Comparison of ENCODE assay signal across 1 cellular context in the genomic region with DNA sequence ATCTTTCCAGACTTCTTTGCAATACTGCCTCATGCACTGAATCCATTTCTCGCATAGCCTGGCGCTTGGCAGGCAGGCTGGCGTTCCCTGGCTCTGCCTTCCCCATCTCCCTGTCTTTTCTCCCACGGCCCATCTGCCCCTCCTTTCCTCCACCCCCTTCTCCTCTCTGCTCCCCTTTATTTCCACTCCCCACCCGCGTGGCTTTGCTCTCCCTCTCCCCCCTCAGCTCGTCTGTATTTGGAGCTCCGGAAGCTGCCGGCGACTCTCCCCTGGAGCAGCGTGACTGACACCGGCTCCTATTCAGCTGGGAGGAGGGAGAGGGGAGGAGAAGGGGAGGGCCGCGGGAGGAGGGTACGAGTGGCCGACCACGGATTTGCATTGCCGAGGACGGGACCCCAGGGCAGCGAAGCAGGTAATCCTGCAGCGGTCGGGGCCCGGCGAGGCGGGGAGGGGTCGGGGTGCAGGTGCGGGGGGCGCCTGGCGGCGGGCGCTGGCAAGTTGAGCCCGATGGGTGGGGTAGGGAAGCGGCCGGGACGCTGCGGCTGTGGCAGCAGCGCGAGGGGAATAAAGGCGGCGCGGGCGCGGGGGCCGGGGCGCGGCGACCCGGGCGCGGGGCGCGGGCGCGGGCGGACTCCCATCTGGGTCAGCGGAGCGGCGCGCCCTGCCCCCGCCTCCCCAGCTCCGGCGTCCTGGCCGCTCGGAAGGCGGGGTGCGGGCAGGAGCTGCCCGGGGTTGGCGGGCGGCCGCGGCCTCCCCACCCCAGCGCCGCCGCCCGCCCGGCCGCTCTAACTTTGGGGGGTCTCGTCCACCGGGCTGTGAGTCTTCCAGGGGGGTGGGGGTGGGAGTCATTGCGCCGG.
TF ChIP-seq lines count a peak whose summit lies in the region.

A gene with protein sequence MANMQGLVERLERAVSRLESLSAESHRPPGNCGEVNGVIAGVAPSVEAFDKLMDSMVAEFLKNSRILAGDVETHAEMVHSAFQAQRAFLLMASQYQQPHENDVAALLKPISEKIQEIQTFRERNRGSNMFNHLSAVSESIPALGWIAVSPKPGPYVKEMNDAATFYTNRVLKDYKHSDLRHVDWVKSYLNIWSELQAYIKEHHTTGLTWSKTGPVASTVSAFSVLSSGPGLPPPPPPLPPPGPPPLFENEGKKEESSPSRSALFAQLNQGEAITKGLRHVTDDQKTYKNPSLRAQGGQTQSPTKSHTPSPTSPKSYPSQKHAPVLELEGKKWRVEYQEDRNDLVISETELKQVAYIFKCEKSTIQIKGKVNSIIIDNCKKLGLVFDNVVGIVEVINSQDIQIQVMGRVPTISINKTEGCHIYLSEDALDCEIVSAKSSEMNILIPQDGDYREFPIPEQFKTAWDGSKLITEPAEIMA (plus strand): TSS at position 261 of the 857 bp plus-strand sequence. CDS start 27,961 bp downstream, outside the sequence.

TF ChIP-seq in HepG2, 621 proteins besides CTCF, POLR2A, EP300 and RAD21 (continued from another document and continues in another):
- TF ChIP-seq, protein P1, sequence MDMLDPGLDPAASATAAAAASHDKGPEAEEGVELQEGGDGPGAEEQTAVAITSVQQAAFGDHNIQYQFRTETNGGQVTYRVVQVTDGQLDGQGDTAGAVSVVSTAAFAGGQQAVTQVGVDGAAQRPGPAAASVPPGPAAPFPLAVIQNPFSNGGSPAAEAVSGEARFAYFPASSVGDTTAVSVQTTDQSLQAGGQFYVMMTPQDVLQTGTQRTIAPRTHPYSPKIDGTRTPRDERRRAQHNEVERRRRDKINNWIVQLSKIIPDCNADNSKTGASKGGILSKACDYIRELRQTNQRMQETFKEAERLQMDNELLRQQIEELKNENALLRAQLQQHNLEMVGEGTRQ (IDR thresholded peaks at IDR 0.05; ENCODE audit: low read depth, low read length): no peak
- TF ChIP-seq, protein P1 (CRISPR knock-in tag; IDR thresholded peaks at IDR 0.05; ENCODE audit: borderline replicate concordance): no peak
- TF ChIP-seq ZNF562 (CRISPR knock-in tag; IDR thresholded peaks at IDR 0.05; ENCODE audit: borderline replicate concordance): peak; percentile 53; the same call in 1 of the 2 replicates
- TF ChIP-seq SOX13 (IDR thresholded peaks at IDR 0.05): no peak
- TF ChIP-seq SOX13 (CRISPR knock-in tag; conservative IDR thresholded peaks at IDR 0.05 in 1 of 2, IDR thresholded peaks at IDR 0.05 in 1 of 2): no peak
- TF ChIP-seq DNMT3B (CRISPR knock-in tag; conservative IDR thresholded peaks at IDR 0.05): no peak
- no peak for TF ChIP-seq ZNF17 (CRISPR knock-in tag; IDR thresholded peaks at IDR 0.05)
- TF ChIP-seq, protein P2, sequence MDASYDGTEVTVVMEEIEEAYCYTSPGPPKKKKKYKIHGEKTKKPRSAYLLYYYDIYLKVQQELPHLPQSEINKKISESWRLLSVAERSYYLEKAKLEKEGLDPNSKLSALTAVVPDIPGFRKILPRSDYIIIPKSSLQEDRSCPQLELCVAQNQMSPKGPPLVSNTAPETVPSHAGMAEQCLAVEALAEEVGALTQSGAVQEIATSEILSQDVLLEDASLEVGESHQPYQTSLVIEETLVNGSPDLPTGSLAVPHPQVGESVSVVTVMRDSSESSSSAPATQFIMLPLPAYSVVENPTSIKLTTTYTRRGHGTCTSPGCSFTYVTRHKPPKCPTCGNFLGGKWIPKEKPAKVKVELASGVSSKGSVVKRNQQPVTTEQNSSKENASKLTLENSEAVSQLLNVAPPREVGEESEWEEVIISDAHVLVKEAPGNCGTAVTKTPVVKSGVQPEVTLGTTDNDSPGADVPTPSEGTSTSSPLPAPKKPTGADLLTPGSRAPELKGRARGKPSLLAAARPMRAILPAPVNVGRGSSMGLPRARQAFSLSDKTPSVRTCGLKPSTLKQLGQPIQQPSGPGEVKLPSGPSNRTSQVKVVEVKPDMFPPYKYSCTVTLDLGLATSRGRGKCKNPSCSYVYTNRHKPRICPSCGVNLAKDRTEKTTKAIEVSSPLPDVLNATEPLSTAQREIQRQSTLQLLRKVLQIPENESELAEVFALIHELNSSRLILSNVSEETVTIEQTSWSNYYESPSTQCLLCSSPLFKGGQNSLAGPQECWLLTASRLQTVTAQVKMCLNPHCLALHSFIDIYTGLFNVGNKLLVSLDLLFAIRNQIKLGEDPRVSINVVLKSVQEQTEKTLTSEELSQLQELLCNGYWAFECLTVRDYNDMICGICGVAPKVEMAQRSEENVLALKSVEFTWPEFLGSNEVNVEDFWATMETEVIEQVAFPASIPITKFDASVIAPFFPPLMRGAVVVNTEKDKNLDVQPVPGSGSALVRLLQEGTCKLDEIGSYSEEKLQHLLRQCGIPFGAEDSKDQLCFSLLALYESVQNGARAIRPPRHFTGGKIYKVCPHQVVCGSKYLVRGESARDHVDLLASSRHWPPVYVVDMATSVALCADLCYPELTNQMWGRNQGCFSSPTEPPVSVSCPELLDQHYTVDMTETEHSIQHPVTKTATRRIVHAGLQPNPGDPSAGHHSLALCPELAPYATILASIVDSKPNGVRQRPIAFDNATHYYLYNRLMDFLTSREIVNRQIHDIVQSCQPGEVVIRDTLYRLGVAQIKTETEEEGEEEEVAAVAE (CRISPR knock-in tag; IDR thresholded peaks at IDR 0.05; ENCODE audit: borderline replicate concordance): peak; percentile 60; the same call in 1 of the 2 replicates
- no peak for TF ChIP-seq ZNF773 (CRISPR knock-in tag; IDR thresholded peaks at IDR 0.05; ENCODE audit: borderline replicate concordance)
- TF ChIP-seq ELF4 (CRISPR knock-in tag; IDR thresholded peaks at IDR 0.05; ENCODE audit: borderline replicate concordance): no peak
- no peak for TF ChIP-seq ZNF234 (CRISPR knock-in tag; conservative IDR thresholded peaks at IDR 0.05)
- no peak for TF ChIP-seq MAF1 (CRISPR knock-in tag; IDR thresholded peaks at IDR 0.05; ENCODE audit: borderline replicate concordance)
- TF ChIP-seq TBX2 (CRISPR knock-in tag; IDR thresholded peaks at IDR 0.05; ENCODE audit: borderline replicate concordance): peak; percentile 72
- TF ChIP-seq, protein P3, sequence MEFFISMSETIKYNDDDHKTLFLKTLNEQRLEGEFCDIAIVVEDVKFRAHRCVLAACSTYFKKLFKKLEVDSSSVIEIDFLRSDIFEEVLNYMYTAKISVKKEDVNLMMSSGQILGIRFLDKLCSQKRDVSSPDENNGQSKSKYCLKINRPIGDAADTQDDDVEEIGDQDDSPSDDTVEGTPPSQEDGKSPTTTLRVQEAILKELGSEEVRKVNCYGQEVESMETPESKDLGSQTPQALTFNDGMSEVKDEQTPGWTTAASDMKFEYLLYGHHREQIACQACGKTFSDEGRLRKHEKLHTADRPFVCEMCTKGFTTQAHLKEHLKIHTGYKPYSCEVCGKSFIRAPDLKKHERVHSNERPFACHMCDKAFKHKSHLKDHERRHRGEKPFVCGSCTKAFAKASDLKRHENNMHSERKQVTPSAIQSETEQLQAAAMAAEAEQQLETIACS (CRISPR knock-in tag; IDR thresholded peaks at IDR 0.05): no peak
- TF ChIP-seq HMG20B (CRISPR knock-in tag; conservative IDR thresholded peaks at IDR 0.05): no peak
- peak; percentile 60 for TF ChIP-seq ELF1 (CRISPR knock-in tag; IDR thresholded peaks at IDR 0.05)
- TF ChIP-seq, protein P4, sequence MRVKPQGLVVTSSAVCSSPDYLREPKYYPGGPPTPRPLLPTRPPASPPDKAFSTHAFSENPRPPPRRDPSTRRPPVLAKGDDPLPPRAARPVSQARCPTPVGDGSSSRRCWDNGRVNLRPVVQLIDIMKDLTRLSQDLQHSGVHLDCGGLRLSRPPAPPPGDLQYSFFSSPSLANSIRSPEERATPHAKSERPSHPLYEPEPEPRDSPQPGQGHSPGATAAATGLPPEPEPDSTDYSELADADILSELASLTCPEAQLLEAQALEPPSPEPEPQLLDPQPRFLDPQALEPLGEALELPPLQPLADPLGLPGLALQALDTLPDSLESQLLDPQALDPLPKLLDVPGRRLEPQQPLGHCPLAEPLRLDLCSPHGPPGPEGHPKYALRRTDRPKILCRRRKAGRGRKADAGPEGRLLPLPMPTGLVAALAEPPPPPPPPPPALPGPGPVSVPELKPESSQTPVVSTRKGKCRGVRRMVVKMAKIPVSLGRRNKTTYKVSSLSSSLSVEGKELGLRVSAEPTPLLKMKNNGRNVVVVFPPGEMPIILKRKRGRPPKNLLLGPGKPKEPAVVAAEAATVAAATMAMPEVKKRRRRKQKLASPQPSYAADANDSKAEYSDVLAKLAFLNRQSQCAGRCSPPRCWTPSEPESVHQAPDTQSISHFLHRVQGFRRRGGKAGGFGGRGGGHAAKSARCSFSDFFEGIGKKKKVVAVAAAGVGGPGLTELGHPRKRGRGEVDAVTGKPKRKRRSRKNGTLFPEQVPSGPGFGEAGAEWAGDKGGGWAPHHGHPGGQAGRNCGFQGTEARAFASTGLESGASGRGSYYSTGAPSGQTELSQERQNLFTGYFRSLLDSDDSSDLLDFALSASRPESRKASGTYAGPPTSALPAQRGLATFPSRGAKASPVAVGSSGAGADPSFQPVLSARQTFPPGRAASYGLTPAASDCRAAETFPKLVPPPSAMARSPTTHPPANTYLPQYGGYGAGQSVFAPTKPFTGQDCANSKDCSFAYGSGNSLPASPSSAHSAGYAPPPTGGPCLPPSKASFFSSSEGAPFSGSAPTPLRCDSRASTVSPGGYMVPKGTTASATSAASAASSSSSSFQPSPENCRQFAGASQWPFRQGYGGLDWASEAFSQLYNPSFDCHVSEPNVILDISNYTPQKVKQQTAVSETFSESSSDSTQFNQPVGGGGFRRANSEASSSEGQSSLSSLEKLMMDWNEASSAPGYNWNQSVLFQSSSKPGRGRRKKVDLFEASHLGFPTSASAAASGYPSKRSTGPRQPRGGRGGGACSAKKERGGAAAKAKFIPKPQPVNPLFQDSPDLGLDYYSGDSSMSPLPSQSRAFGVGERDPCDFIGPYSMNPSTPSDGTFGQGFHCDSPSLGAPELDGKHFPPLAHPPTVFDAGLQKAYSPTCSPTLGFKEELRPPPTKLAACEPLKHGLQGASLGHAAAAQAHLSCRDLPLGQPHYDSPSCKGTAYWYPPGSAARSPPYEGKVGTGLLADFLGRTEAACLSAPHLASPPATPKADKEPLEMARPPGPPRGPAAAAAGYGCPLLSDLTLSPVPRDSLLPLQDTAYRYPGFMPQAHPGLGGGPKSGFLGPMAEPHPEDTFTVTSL (CRISPR knock-in tag; IDR thresholded peaks at IDR 0.05; ENCODE audit: borderline replicate concordance): no peak
- TF ChIP-seq MEIS1 (CRISPR knock-in tag; IDR thresholded peaks at IDR 0.05; ENCODE audit: borderline replicate concordance): no peak
- no peak for TF ChIP-seq RCOR2 (CRISPR knock-in tag; IDR thresholded peaks at IDR 0.05)
- no peak for TF ChIP-seq ZNF543 (CRISPR knock-in tag; IDR thresholded peaks at IDR 0.05)
- no peak for TF ChIP-seq ZNF776 (CRISPR knock-in tag; IDR thresholded peaks at IDR 0.05)
- peak; percentile 19 for TF ChIP-seq SRSF1 (optimal IDR thresholded peaks at IDR 0.05; ENCODE audit: low read depth, low read length)
- 0 out of 2 replicates have a peak, but pooled peaks have one; percentile 31 for TF ChIP-seq MIER3 (CRISPR knock-in tag; IDR thresholded peaks at IDR 0.05; ENCODE audit: borderline replicate concordance)
- no peak for TF ChIP-seq U2AF1 (optimal IDR thresholded peaks at IDR 0.05; ENCODE audit: low read depth, low read length)
- TF ChIP-seq ARNT2 (CRISPR knock-in tag; IDR thresholded peaks at IDR 0.05; ENCODE audit: low read depth): 0 out of 2 replicates have a peak, but pooled peaks have one; percentile 26
- TF ChIP-seq ZBTB20 (CRISPR knock-in tag; IDR thresholded peaks at IDR 0.05; ENCODE audit: borderline replicate concordance, low read depth): no peak; the same call in 1 of the 2 replicates
- 0 out of 2 replicates have a peak, but pooled peaks have one; percentile 33 for TF ChIP-seq PHF8 (CRISPR knock-in tag; IDR thresholded peaks at IDR 0.05)
- no peak for TF ChIP-seq SATB2 (CRISPR knock-in tag; IDR thresholded peaks at IDR 0.05)
- no peak for TF ChIP-seq EEA1 (CRISPR knock-in tag; IDR thresholded peaks at IDR 0.05; ENCODE audit: borderline replicate concordance)
- TF ChIP-seq ATF7-NPFF (CRISPR knock-in tag; IDR thresholded peaks at IDR 0.05; ENCODE audit: low read depth): no peak
- TF ChIP-seq GTF2F1 (IDR thresholded peaks at IDR 0.05; ENCODE audit: low read length): no peak
- TF ChIP-seq, protein P5, sequence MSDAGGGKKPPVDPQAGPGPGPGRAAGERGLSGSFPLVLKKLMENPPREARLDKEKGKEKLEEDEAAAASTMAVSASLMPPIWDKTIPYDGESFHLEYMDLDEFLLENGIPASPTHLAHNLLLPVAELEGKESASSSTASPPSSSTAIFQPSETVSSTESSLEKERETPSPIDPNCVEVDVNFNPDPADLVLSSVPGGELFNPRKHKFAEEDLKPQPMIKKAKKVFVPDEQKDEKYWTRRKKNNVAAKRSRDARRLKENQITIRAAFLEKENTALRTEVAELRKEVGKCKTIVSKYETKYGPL (CRISPR knock-in tag; IDR thresholded peaks at IDR 0.05): no peak
- TF ChIP-seq, protein P6, sequence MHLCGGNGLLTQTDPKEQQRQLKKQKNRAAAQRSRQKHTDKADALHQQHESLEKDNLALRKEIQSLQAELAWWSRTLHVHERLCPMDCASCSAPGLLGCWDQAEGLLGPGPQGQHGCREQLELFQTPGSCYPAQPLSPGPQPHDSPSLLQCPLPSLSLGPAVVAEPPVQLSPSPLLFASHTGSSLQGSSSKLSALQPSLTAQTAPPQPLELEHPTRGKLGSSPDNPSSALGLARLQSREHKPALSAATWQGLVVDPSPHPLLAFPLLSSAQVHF (CRISPR knock-in tag; IDR thresholded peaks at IDR 0.05): peak; percentile 74; the same call in 1 of the 2 replicates
- TF ChIP-seq, protein P7, sequence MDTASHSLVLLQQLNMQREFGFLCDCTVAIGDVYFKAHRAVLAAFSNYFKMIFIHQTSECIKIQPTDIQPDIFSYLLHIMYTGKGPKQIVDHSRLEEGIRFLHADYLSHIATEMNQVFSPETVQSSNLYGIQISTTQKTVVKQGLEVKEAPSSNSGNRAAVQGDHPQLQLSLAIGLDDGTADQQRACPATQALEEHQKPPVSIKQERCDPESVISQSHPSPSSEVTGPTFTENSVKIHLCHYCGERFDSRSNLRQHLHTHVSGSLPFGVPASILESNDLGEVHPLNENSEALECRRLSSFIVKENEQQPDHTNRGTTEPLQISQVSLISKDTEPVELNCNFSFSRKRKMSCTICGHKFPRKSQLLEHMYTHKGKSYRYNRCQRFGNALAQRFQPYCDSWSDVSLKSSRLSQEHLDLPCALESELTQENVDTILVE (CRISPR knock-in tag; IDR thresholded peaks at IDR 0.05): no peak
- TF ChIP-seq SNRNP70 (IDR thresholded peaks at IDR 0.05; ENCODE audit: low read depth, low read length): no peak
